14 cellular contexts compared by ENCODE assay signal in genomic region chr20:41152108-41152757, GRCh38. TPM values are rescaled to one million over a fixed set of nuclear protein-coding genes. Genes with fewer than 3 reads are reported as not detected.
DNase-seq lines count a peak whose midpoint lies in the region; ATAC-seq and TF ChIP-seq lines count a peak whose summit lies in the region.
"Had no signal": no experiment of that assay in that cellular context is flagged by ENCODE, and none has a peak within 500 bp of the region (broad histone marks: within the 10 kb centered on the region; RNA-seq: fewer than 3 reads in every experiment).

No MANE protein-coding gene starts in this region.

- intact Hi-C loops in breast epithelium (cut with DNase I; ENCODE audit: low total_unique reads): no loop called here
- intact Hi-C loops in mammary epithelial cell (cut with micrococcal nuclease): no loop called here
- intact Hi-C loops in upper lobe of right lung (cut with DNase I): no loop called here

- 19% methylated on average over 4 of the region's 5 CpGs for WGBS in mammary epithelial cell (ENCODE audit: low coverage, missing lambda C conversion rate)

- no peaks in the 10 kb centered on the region for H3K27me3 Mint-ChIP-seq in memory B cell

- peaks cover 47% of the 10 kb centered on the region for H3K4me1 Mint-ChIP-seq in memory B cell

- peaks cover 5% of the 10 kb centered on the region for H3K36me3 Mint-ChIP-seq in memory B cell

- DNase-seq in breast epithelium (ENCODE audit: low spot score in 2 of 2): no peak
- no peak for DNase-seq in mammary epithelial cell
- no peak for DNase-seq in memory B cell (ENCODE audit: low spot score in 2 of 2)
- no peak for DNase-seq in upper lobe of right lung
- DNase-seq in NOMO-1 treated with dmso at 0.1 percent for 144 hours (lab: John Stamatoyannopoulos, UW; ENCODE audit: unreplicated experiment): no peak
- DNase-seq: erythroblast; NCI-H1092 treated with DMSO at 0.1 percent for 48 hours; NCI-H524 treated with DMSO at 0.1 percent for 48 hours; SIG-M5; stimulated activated CD4-positive, alpha-beta T cell treated with anti-CD3 and anti-CD28 coated beads, Interleukin-2, amount 100 ng/mL, for 24 hours had no signal

- no peak for TF ChIP-seq CTCF in breast epithelium (IDR thresholded peaks at IDR 0.05)
- TF ChIP-seq CTCF in mammary epithelial cell (conservative IDR thresholded peaks at IDR 0.05 in 1 of 2, IDR thresholded peaks at IDR 0.05 in 1 of 2; ENCODE audit: extremely low read depth in 1 of 2, insufficient read depth in 1 of 2, low read depth in 1 of 2, low read length in 2 of 2): no peak
- no peak for TF ChIP-seq CTCF in upper lobe of right lung (IDR thresholded peaks at IDR 0.05)

- H3K9ac ChIP-seq in mammary epithelial cell (ENCODE audit: insufficient read depth, low read length): no peak overlapping the region

- no peak overlapping the region for H3K4me3 Mint-ChIP-seq in memory B cell

- BruUV-seq in mammary epithelial cell (replicated peaks; lab: Mats Ljungman, UMichigan): no TSS peak

- peaks cover 99% of the 10 kb centered on the region for H3K79me2 ChIP-seq in mammary epithelial cell (ENCODE audit: insufficient read depth, low read length)

- TF ChIP-seq POLR2A in breast epithelium (IDR thresholded peaks at IDR 0.05): no peak

- in situ Hi-C loops in mammary epithelial cell (cut with MboI; ENCODE audit: low sequenced_read_pairs in 2 of 2): no loop called here

- H3K27ac ChIP-seq in breast epithelium: peak overlapping the region; percentile 18 to 65
- no peak overlapping the region for H3K27ac ChIP-seq in mammary epithelial cell (ENCODE audit: insufficient read depth, low read depth, low read length)
- H3K27ac ChIP-seq in angular gyrus (ENCODE audit: low read depth, low read length): peak overlapping the region; percentile 30
- H3K27ac ChIP-seq in upper lobe of right lung: peak overlapping the region; percentile 68

- no peaks in the 10 kb centered on the region for H4K20me1 ChIP-seq in mammary epithelial cell (ENCODE audit: insufficient read depth, low read length)

- H3K4me1 ChIP-seq in breast epithelium (peaks cover 5 to 20% of the 10 kb centered on the region in 2 donors), mammary epithelial cell (ENCODE audit: insufficient read depth, low read length) (peaks cover 22% of the 10 kb centered on the region), upper lobe of right lung (peaks cover 88% of the 10 kb centered on the region)

- CTCF ChIA-PET in mammary epithelial cell (lab: Charles Lee; ENCODE audit: low non-redundant PET): no interaction called here

- H3K9me3 Mint-ChIP-seq in memory B cell: no peaks in the 10 kb centered on the region

- H3K9me3 ChIP-seq in breast epithelium (no peaks in the 10 kb centered on the region), mammary epithelial cell (replicated peaks; ENCODE audit: insufficient read depth, low read length) (no peaks in the 10 kb centered on the region), upper lobe of right lung (no peaks in the 10 kb centered on the region)
- H3K9me3 ChIP-seq: ascending aorta had no signal

- H3K4me2 ChIP-seq in mammary epithelial cell (ENCODE audit: insufficient read depth, low read depth, low read length): no peak overlapping the region

- no peak for ATAC-seq in memory B cell (ENCODE audit: low read depth)
- ATAC-seq in upper lobe of right lung: no peak
- ATAC-seq in GM21619 (IDR thresholded peaks at IDR 0.05; ENCODE audit: unreplicated experiment): no peak
- ATAC-seq in GM19467 (IDR thresholded peaks at IDR 0.05; ENCODE audit: unreplicated experiment): no peak

- H3K27me3 ChIP-seq in breast epithelium (no peaks in the 10 kb centered on the region), mammary epithelial cell (ENCODE audit: insufficient read depth, low read length) (no peaks in the 10 kb centered on the region), upper lobe of right lung (no peaks in the 10 kb centered on the region)
- H3K27me3 ChIP-seq: ascending aorta had no signal

- dilution Hi-C loops in mammary epithelial cell (cut with HindIII; ENCODE audit: low sequenced_read_pairs): no loop called here

- H3K4me3 ChIP-seq in breast epithelium: no peak overlapping the region
- no peak overlapping the region for H3K4me3 ChIP-seq in mammary epithelial cell (replicated peaks in 1 of 3; ENCODE audit: insufficient read depth in 1 of 3, low read depth in 2 of 3, low read length in 3 of 3)
- H3K4me3 ChIP-seq in upper lobe of right lung: no peak overlapping the region
- H3K4me3 ChIP-seq: ascending aorta had no signal

- no peaks in the 10 kb centered on the region for H3K36me3 ChIP-seq in breast epithelium
- peaks cover 3% of the 10 kb centered on the region for H3K36me3 ChIP-seq in mammary epithelial cell (ENCODE audit: insufficient read depth, low read length)
- no peaks in the 10 kb centered on the region for H3K36me3 ChIP-seq in upper lobe of right lung
- H3K36me3 ChIP-seq: ascending aorta had no signal

- peak overlapping the region; percentile 40 for H3K27ac Mint-ChIP-seq in memory B cell

- H2AFZ ChIP-seq in mammary epithelial cell (ENCODE audit: low read depth, low read length): no peak overlapping the region

RNA-seq across cellular contexts. Expression of gene PLCG1, which starts 14.9 kb away (rescaled TPM):
- 100 to 1,000 TPM in 1 of 3 donors, 10 to 100 TPM in 2; 88.5 to 132 (median 92.3) TPM for total RNA-seq in breast epithelium
- total RNA-seq in mammary epithelial cell: 10 to 100 TPM; 74.3 to 75.8 TPM
- 34.9 TPM for polyA plus RNA-seq in mammary epithelial cell
- 170 TPM for polyA minus RNA-seq in mammary epithelial cell
- 120 TPM for total RNA-seq in upper lobe of right lung
